In genomic region chr12:56677680-56678079, GRCh38 we compare ENCODE assay signal across 11 cellular contexts. TPM values are rescaled to one million over a fixed set of nuclear protein-coding genes. Genes with fewer than 3 reads are reported as not detected.
DNase-seq lines count a peak whose midpoint lies in the region; ATAC-seq and TF ChIP-seq lines count a peak whose summit lies in the region.
"Had no signal": no experiment of that assay in that cellular context is flagged by ENCODE, and none has a peak within 500 bp of the region (broad histone marks: within the 10 kb centered on the region; RNA-seq: fewer than 3 reads in every experiment).

No MANE protein-coding gene starts in this region.

- H3K4me1 ChIP-seq in OCI-LY3 (ENCODE audit: low read length) (peaks cover 48% of the 10 kb centered on the region), mucosa of descending colon (ENCODE audit: low read depth) (peaks cover 67% of the 10 kb centered on the region), tibial artery (peaks cover 0 to 82% (median 20%) of the 10 kb centered on the region in 4 donors)

- peaks cover 100% of the 10 kb centered on the region for H3K79me2 ChIP-seq in OCI-LY3 (ENCODE audit: low read length)

- DNase-seq in mucosa of descending colon (no peak), H7 (no peak), tibial artery (no peak), NCI-H526 treated with DMSO at 0.1 percent for 48 hours (lab: John Stamatoyannopoulos, UW) (no peak), kidney glomerular epithelial cell (lab: John Stamatoyannopoulos, UW) (no peak)
- DNase-seq: EL, NCI-H2171 had no signal

- peak; percentile 56 for ATAC-seq in GM18502 (IDR thresholded peaks at IDR 0.05; ENCODE audit: poor library complexity, unreplicated experiment)
- peak; percentile 68 for ATAC-seq in GM21825 (IDR thresholded peaks at IDR 0.05; ENCODE audit: unreplicated experiment)
- ATAC-seq in mucosa of descending colon = peak; percentile 5

- peaks cover 90% of the 10 kb centered on the region for H4K20me1 ChIP-seq in OCI-LY3 (ENCODE audit: insufficient read depth, low read length)

- H3K27me3 ChIP-seq in OCI-LY3 (ENCODE audit: low read depth, low read length) (no peaks in the 10 kb centered on the region), H7 (ENCODE audit: control insufficient read depth, insufficient read depth, low read length) (no peaks in the 10 kb centered on the region), tibial artery (no peaks in the 10 kb centered on the region)
- H3K27me3 ChIP-seq: neutrophil had no signal

- peak overlapping the region; percentile 60 for H3K27ac ChIP-seq in OCI-LY3 (ENCODE audit: low read length)
- no peak overlapping the region for H3K27ac ChIP-seq in tibial artery
- H3K27ac ChIP-seq: neutrophil had no signal

- H3K9me3 ChIP-seq in OCI-LY3 (ENCODE audit: insufficient read depth, low read length) = no peaks in the 10 kb centered on the region
- H3K9me3 ChIP-seq in mucosa of descending colon = no peaks in the 10 kb centered on the region
- no peaks in the 10 kb centered on the region for H3K9me3 ChIP-seq in tibial artery
- H3K9me3 ChIP-seq: neutrophil had no signal

- no peak overlapping the region for H2AFZ ChIP-seq in OCI-LY3 (ENCODE audit: low read depth, low read length)

- H3K4me3 ChIP-seq in OCI-LY3 (ENCODE audit: low read length) (no peak overlapping the region), mucosa of descending colon (no peak overlapping the region), H7 (ENCODE audit: insufficient read depth, low read depth, low read length) (no peak overlapping the region), tibial artery (no peak overlapping the region)

- intact Hi-C loops in mucosa of descending colon (cut with DNase I, micrococcal nuclease) = no loop called here
- intact Hi-C loops in tibial artery (cut with DNase I; ENCODE audit: low total_unique reads) = no loop called here

- TF ChIP-seq CTCF in OCI-LY3 (IDR thresholded peaks at IDR 0.05; ENCODE audit: low read depth, low read length) (no peak), mucosa of descending colon (IDR thresholded peaks at IDR 0.05) (no peak), tibial artery (IDR thresholded peaks at IDR 0.05) (no peak)

- H3K36me3 ChIP-seq in OCI-LY3 (replicated peaks; ENCODE audit: low read depth, low read length) (peaks cover 46% of the 10 kb centered on the region), mucosa of descending colon (ENCODE audit: low read depth) (no peaks in the 10 kb centered on the region), H7 (replicated peaks; ENCODE audit: control insufficient read depth, insufficient read depth, low read length) (peaks cover 3% of the 10 kb centered on the region), tibial artery (peaks cover 0 to 8% (median 2%) of the 10 kb centered on the region in 3 donors)
- H3K36me3 ChIP-seq: neutrophil had no signal

- peak overlapping the region; percentile 40 for H3K4me2 ChIP-seq in OCI-LY3 (ENCODE audit: low read length)

- no peak overlapping the region for H3K9ac ChIP-seq in OCI-LY3 (ENCODE audit: low read length)

RNA-seq across cellular contexts. Expression of gene PTGES3, which starts 10.4 kb away (rescaled TPM):
- 100 to 1,000 TPM; 155 to 223 (median 164) TPM for total RNA-seq in mucosa of descending colon
- total RNA-seq in H7 (2014; rRNA removed; shearing (Covaris generic)) = 167 and 189 TPM in 2 replicates

RNA-seq across cellular contexts. Expression of gene ATP5F1B, which starts 31.9 kb away (rescaled TPM):
- 1,000 to 10,000 TPM in 2 of 3 donors, 100 to 1,000 TPM in 1; 874 to 1,329 (median 1,265) TPM for total RNA-seq in mucosa of descending colon
- total RNA-seq in H7 (2014; rRNA removed; shearing (Covaris generic)) = 959 and 1,061 TPM in 2 replicates

RNA-seq across cellular contexts. Expression of gene NACA, which starts 47.4 kb away (rescaled TPM):
- total RNA-seq in mucosa of descending colon = 100 to 1,000 TPM; 507 to 753 (median 639) TPM
- 1,507 and 1,762 TPM in 2 replicates for total RNA-seq in H7 (2014; rRNA removed; shearing (Covaris generic))

RNA-seq across cellular contexts. Expression of gene BAZ2A, which starts 47.6 kb away (rescaled TPM):
- 100 to 1,000 TPM; 109 to 144 (median 110) TPM for total RNA-seq in mucosa of descending colon
- 23.6 and 24.6 TPM in 2 replicates for total RNA-seq in H7 (2014; rRNA removed; shearing (Covaris generic))

Comparison
In these comparisons a context has a peak if more than half of its experiments do, and no peak if none do; other contexts are left out.
1. ATAC-seq: peak in every context shown above with its lines; median percentile 68 in GM21825; 56 in GM18502; 5 in mucosa of descending colon.